In genomic region chr19:30741539-30741938, GRCh38 we compare ENCODE assay signal across 6 cellular contexts.
"Had no signal": no experiment of that assay in that cellular context is flagged by ENCODE, and none has a peak within 500 bp of the region (broad histone marks: within the 10 kb centered on the region; RNA-seq: fewer than 3 reads in every experiment).

No MANE protein-coding gene starts in this region.

- ATAC-seq: HepG2, K562 had no signal

- H3K4me3 ChIP-seq: K562 had no signal

- DNase-seq: IMR-90, KBM-7 had no signal

- FAIRE-seq: HepG2, HTR-8/SVneo, K562 had no signal

- H3K27ac ChIP-seq: HL-60 had no signal
